16 cellular contexts compared by ENCODE assay signal in the genomic region with DNA sequence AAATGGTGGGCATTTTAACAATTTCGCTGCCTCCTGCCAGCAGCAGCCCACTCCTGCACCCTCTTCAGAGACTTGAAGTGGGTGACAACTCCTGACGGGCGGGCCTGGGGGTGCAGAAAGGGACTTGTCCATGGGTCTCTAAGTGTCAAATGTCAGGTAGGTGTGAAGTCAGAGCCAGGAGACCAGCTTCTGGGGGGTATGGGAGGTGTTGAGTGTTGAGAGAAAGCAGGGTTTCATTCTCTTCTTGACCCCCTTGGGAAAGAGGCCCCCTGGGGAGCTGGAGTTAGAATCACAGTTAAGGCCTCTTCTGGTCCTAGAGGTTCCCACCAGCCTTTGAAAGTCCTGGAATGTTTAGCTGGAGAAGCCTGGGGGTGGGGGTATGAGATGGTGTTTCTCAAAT. TPM values are rescaled to one million over a fixed set of nuclear protein-coding genes. Genes with fewer than 3 reads are reported as not detected.
A peak's percentile ranks its signal among the peaks of the same experiment; 100 is the strongest.
DNase-seq lines count a peak whose midpoint lies in the region; ATAC-seq and TF ChIP-seq lines count a peak whose summit lies in the region.
"Had no signal": no experiment of that assay in that cellular context is flagged by ENCODE, and none has a peak within 500 bp of the region (broad histone marks: within the 10 kb centered on the region; RNA-seq: fewer than 3 reads in every experiment).

No MANE protein-coding gene starts in this region.

- no peaks in the 10 kb centered on the region for H3K36me3 Mint-ChIP-seq in stimulated activated effector memory CD8-positive, alpha-beta T cell treated with anti-CD3 and anti-CD28 coated beads, Interleukin-12 subunit alpha, Interleukin-12 subunit beta, amount 100 ng/mL, for 72 hours
- H3K36me3 Mint-ChIP-seq: CD4-positive, CD25-positive, alpha-beta regulatory T cell; CD8-positive, alpha-beta T cell had no signal

- peak overlapping the region; percentile 65 for H3K27ac Mint-ChIP-seq in stimulated activated effector memory CD8-positive, alpha-beta T cell treated with anti-CD3 and anti-CD28 coated beads, Interleukin-12 subunit alpha, Interleukin-12 subunit beta, amount 100 ng/mL, for 72 hours
- H3K27ac Mint-ChIP-seq: B cell; CD4-positive, CD25-positive, alpha-beta regulatory T cell; CD8-positive, alpha-beta T cell had no signal

- TF ChIP-seq CTCF in GM10266 (IDR thresholded peaks at IDR 0.05; ENCODE audit: control insufficient read depth, insufficient read depth, low read depth, missing control alignments), result no peak

- no peaks in the 10 kb centered on the region for H3K9me3 Mint-ChIP-seq in stimulated activated effector memory CD8-positive, alpha-beta T cell treated with anti-CD3 and anti-CD28 coated beads, Interleukin-12 subunit alpha, Interleukin-12 subunit beta, amount 100 ng/mL, for 72 hours
- H3K9me3 Mint-ChIP-seq: CD4-positive, CD25-positive, alpha-beta regulatory T cell; CD8-positive, alpha-beta T cell had no signal

- ATAC-seq in Right ventricle myocardium inferior (no peak), left cardiac atrium (no peak), HG03354 (IDR thresholded peaks at IDR 0.05; ENCODE audit: poor library complexity, severe bottlenecking, unreplicated experiment) (no peak)
- ATAC-seq in stimulated activated effector memory CD8-positive, alpha-beta T cell treated with anti-CD3 and anti-CD28 coated beads, Interleukin-12 subunit alpha, Interleukin-12 subunit beta, amount 100 ng/mL, for 72 hours, result no peak
- ATAC-seq: CD8-positive, alpha-beta T cell had no signal

- no peaks in the 10 kb centered on the region for H3K4me1 Mint-ChIP-seq in stimulated activated effector memory CD8-positive, alpha-beta T cell treated with anti-CD3 and anti-CD28 coated beads, Interleukin-12 subunit alpha, Interleukin-12 subunit beta, amount 100 ng/mL, for 72 hours
- H3K4me1 Mint-ChIP-seq: B cell; CD4-positive, CD25-positive, alpha-beta regulatory T cell had no signal

- intact Hi-C loops in Right ventricle myocardium inferior (cut with DNase I), result loop anchor here (10.0 kb wide), 1 partner anchor 418 kb away; the partner anchor contains the start of gene PCBD1
- intact Hi-C loops in left cardiac atrium (cut with DNase I), result no loop called here

- no peak overlapping the region for H3K4me3 Mint-ChIP-seq in stimulated activated effector memory CD8-positive, alpha-beta T cell treated with anti-CD3 and anti-CD28 coated beads, Interleukin-12 subunit alpha, Interleukin-12 subunit beta, amount 100 ng/mL, for 72 hours
- H3K4me3 Mint-ChIP-seq: B cell; CD4-positive, CD25-positive, alpha-beta regulatory T cell; CD8-positive, alpha-beta T cell had no signal

- DNase-seq in Right ventricle myocardium inferior (ENCODE audit: missing footprints) (peak; percentile 23), left cardiac atrium (no peak), iPS-NIHi11 (ENCODE audit: low spot score) (peak; percentile 5), GM10266 (ENCODE audit: extremely low spot score) (no peak)
- no peak for DNase-seq in stimulated activated effector memory CD8-positive, alpha-beta T cell treated with anti-CD3 and anti-CD28 coated beads, Interleukin-12 subunit alpha, Interleukin-12 subunit beta, amount 100 ng/mL, for 72 hours (ENCODE audit: low spot score in 2 of 2)
- DNase-seq: Caco-2; CD4-positive, CD25-positive, alpha-beta regulatory T cell; CD8-positive, alpha-beta T cell; DMS 273 treated with DMSO at 0.1 percent for 48 hours; DMS79; EL; GDM1; GOT3; HCEC 1CT had no signal

RNA-seq across cellular contexts. Expression of gene PALD1, which starts 11.6 kb away (rescaled TPM):
- total RNA-seq in Right ventricle myocardium inferior (5.1 TPM), left cardiac atrium (1 to 10 TPM; 4.4 to 8.3 TPM)
- total RNA-seq: CD4-positive, CD25-positive, alpha-beta regulatory T cell had no signal

RNA-seq across cellular contexts. Expression of gene NODAL, which starts 25.5 kb away (rescaled TPM):
- total RNA-seq in Right ventricle myocardium inferior (not detected), left cardiac atrium (not detected)
- total RNA-seq: B cell; CD4-positive, CD25-positive, alpha-beta regulatory T cell; CD8-positive, alpha-beta T cell had no signal

Comparison
In these comparisons a context has a peak if more than half of its experiments do, and no peak if none do; other contexts are left out.
1. DNase-seq: peak in Right ventricle myocardium inferior (single experiment) and iPS-NIHi11 (single experiment); none in left cardiac atrium (single experiment), stimulated activated effector memory CD8-positive, alpha-beta T cell treated with anti-CD3 and anti-CD28 coated beads, Interleukin-12 subunit alpha, Interleukin-12 subunit beta, amount 100 ng/mL, for 72 hours (0 of 2) and GM10266 (single experiment).